10 cellular contexts compared by ENCODE assay signal in the genomic region with DNA sequence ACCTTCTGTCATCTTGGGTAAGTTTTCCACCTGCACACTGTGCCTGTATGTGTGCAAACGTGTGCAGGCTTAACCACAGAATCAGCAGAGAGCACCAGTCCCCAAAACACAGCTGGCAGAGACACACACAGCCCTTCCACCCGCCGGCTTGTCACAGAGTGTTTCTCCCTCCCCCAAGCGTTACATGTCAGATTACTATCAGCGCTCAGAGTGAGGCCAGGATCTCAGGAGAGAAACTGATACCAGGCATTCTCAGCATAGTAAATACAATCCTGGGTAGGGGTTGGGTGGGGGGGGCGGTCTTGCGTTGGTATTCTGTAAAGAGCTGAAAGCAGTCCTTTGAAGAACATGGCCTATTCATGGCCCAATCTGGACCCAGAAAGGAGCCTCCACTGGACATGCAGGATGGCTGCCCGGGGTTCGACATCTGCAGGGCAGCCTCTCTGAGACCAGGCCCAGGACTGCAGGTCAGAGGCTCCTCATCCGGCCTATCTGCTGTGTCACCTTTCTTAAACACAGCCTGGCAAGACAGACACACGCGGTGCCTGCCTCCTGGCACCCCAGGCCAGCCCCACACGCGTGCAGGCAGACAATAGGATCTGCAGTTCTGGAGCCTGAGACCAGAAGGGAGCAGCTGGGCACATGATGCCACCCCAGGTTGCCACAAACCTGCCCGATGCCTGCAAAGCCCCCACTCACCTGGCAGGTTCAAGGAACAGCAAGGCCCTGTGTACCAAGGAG. TPM values are rescaled to one million over a fixed set of nuclear protein-coding genes. Genes with fewer than 3 reads are reported as not detected.
A peak's percentile ranks its signal among the peaks of the same experiment; 100 is the strongest.
DNase-seq lines count a peak whose midpoint lies in the region; ATAC-seq and TF ChIP-seq lines count a peak whose summit lies in the region.
"Had no signal": no experiment of that assay in that cellular context is flagged by ENCODE, and none has a peak within 500 bp of the region (broad histone marks: within the 10 kb centered on the region; RNA-seq: fewer than 3 reads in every experiment).

No MANE protein-coding gene starts in this region.

- peaks cover 0 to 2% (median 2%) of the 10 kb centered on the region in 3 donors for H3K36me3 Mint-ChIP-seq in naive thymus-derived CD8-positive, alpha-beta T cell

- H3K9ac ChIP-seq in Loucy (ENCODE audit: low read depth, low read length, poor library complexity, severe bottlenecking): peak overlapping the region; percentile 96
- H3K9ac ChIP-seq in duodenal mucosa (ENCODE audit: low read depth in 1 of 2, low read length in 2 of 2): peak overlapping the region in 1 of 2 donors; percentile 52

- peaks cover 33 to 60% (median 51%) of the 10 kb centered on the region in 4 donors for H3K4me1 Mint-ChIP-seq in naive thymus-derived CD8-positive, alpha-beta T cell

- H3K9me3 ChIP-seq in Loucy (ENCODE audit: insufficient read depth, low read depth, low read length): no peaks in the 10 kb centered on the region
- no peaks in the 10 kb centered on the region for H3K9me3 ChIP-seq in duodenal mucosa (ENCODE audit: control insufficient read depth in 1 of 2, low read length in 2 of 2)

- no peak overlapping the region for H2AFZ ChIP-seq in Loucy (ENCODE audit: low read length)

- peak overlapping the region; percentile 79 to 93 (median 86) for H3K4me3 Mint-ChIP-seq in naive thymus-derived CD8-positive, alpha-beta T cell

- H3K27me3 Mint-ChIP-seq in naive thymus-derived CD8-positive, alpha-beta T cell: peaks cover 0 to 9% (median 2%) of the 10 kb centered on the region in 5 donors

- peak in 1 of 2 donors; percentile 23 for ATAC-seq in naive thymus-derived CD8-positive, alpha-beta T cell
- ATAC-seq in HG03457 (IDR thresholded peaks at IDR 0.05; ENCODE audit: unreplicated experiment): no peak

- H3K27ac Mint-ChIP-seq in naive thymus-derived CD8-positive, alpha-beta T cell: peak overlapping the region in 9 of 10 donors; percentile 25 to 78 (median 58)

- POLR2A ChIA-PET in naive thymus-derived CD8-positive, alpha-beta T cell (lab: Charles Lee): no interaction called here

- H3K9me3 Mint-ChIP-seq in naive thymus-derived CD8-positive, alpha-beta T cell: no peaks in the 10 kb centered on the region

- TF ChIP-seq CTCF in AG09309 (IDR thresholded peaks at IDR 0.05; ENCODE audit: control insufficient read depth, insufficient read depth, low read depth, low read length, missing control alignments) (no peak), Loucy (conservative IDR thresholded peaks at IDR 0.05; ENCODE audit: low read length) (no peak)

- peaks cover 28% of the 10 kb centered on the region for H4K20me1 ChIP-seq in Loucy (ENCODE audit: insufficient read depth, low read length, poor library complexity, severe bottlenecking)

- H3K79me2 ChIP-seq in Loucy (ENCODE audit: insufficient read depth, low read length): peaks cover 64% of the 10 kb centered on the region

- H3K27me3 ChIP-seq in Loucy (ENCODE audit: insufficient read depth, low read length, poor library complexity, severe bottlenecking): no peaks in the 10 kb centered on the region
- H3K27me3 ChIP-seq in duodenal mucosa (ENCODE audit: control insufficient read depth in 1 of 2, insufficient read depth in 2 of 2, low read length in 2 of 2): peaks cover 3 to 13% of the 10 kb centered on the region in 2 donors

- no peaks in the 10 kb centered on the region for H3F3A ChIP-seq in Loucy (ENCODE audit: low read depth)

- H3K27ac ChIP-seq in duodenal mucosa (ENCODE audit: low read depth, low read length): no peak overlapping the region

- H3K4me3 ChIP-seq in AG09309 (ENCODE audit: control insufficient read depth, low read depth, low read length) (peak overlapping the region; percentile 86), Loucy (ENCODE audit: low read length, poor library complexity, severe bottlenecking) (peak overlapping the region; percentile 100), duodenal mucosa (ENCODE audit: low read depth in 1 of 2, low read length in 2 of 2) (peak overlapping the region; percentile 78 to 79)

- H3K4me1 ChIP-seq in Loucy (ENCODE audit: insufficient read depth, low read length, poor library complexity, severe bottlenecking) (peaks cover 56% of the 10 kb centered on the region), duodenal mucosa (ENCODE audit: control insufficient read depth in 1 of 2, insufficient read depth in 2 of 2, low read length in 2 of 2) (peaks cover 44 to 57% of the 10 kb centered on the region in 2 donors)

- DNase-seq in AG09309 (ENCODE audit: low read depth) (no peak), NOMO-1 treated with dmso at 0.1 percent for 144 hours (lab: John Stamatoyannopoulos, UW; ENCODE audit: unreplicated experiment) (no peak), GF-D8 (lab: John Stamatoyannopoulos, UW) (no peak), NK-92 (lab: John Stamatoyannopoulos, UW; ENCODE audit: unreplicated experiment) (no peak)
- DNase-seq in naive thymus-derived CD8-positive, alpha-beta T cell: peak in 1 of 10 donors; percentile 58
- DNase-seq: effector memory CD4-positive, alpha-beta T cell had no signal

- H3K36me3 ChIP-seq in Loucy (ENCODE audit: insufficient read depth, low read length): no peaks in the 10 kb centered on the region
- no peaks in the 10 kb centered on the region for H3K36me3 ChIP-seq in duodenal mucosa (ENCODE audit: control insufficient read depth in 1 of 2, insufficient read depth in 2 of 2, low read length in 2 of 2)

- H3K9me2 ChIP-seq in Loucy (replicated peaks; ENCODE audit: low read depth, low read length): no peaks in the 10 kb centered on the region

- H3K4me2 ChIP-seq in Loucy (ENCODE audit: low read depth, low read length, poor library complexity, severe bottlenecking): peak overlapping the region; percentile 86

RNA-seq across cellular contexts. Expression of a gene that starts 1.7 kb away (rescaled TPM):
- 10 to 100 TPM; 17.8 to 18.3 TPM for total RNA-seq in naive thymus-derived CD8-positive, alpha-beta T cell
- 1 to 10 TPM; 4.4 to 5.5 (median 4.5) TPM for polyA plus RNA-seq in naive thymus-derived CD8-positive, alpha-beta T cell

RNA-seq across cellular contexts. Expression of a gene that starts 55.2 kb away (rescaled TPM):
- total RNA-seq in naive thymus-derived CD8-positive, alpha-beta T cell: not detected
- not detected for polyA plus RNA-seq in naive thymus-derived CD8-positive, alpha-beta T cell
- total RNA-seq: NCI-H460 had no signal
